8 cellular contexts compared by ENCODE assay signal in the genomic region with DNA sequence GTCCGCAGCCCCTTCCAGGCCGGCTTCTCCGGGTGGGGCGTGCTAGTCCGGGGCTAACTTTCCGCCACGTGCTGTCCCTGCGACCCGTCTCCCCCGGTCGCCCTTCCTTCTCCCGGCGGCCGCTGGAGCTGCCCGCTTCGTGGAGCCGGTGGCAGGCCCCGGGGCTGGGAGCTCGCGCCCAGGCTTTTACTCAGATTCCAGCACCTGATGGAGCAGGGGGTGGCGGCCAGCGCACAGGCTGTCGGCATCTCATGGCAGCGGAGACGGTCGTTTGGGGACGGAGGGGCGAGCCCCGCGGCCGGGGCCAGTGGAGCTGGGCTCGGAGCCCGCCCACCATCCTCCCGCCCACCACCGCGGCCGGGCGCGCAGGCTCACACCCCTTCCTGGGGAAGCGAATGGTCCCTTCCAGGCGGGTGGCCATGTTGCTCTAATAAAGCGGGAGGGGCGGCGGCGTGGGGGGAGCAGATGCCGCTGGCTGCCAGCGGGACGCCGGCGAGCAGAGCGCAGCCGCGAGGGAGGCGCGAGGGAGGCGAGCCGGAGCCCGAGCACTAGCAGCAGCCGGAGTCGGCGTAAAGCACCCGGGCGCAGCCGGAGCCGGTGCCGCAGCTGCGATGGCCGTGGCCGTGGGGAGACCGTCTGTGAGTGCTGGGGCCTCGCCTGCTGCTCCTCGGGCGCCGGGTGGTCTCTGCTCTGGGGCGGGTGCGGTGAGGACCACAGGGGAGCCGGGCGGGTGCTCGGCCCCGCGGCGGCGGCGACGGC. TPM values are rescaled to one million over a fixed set of nuclear protein-coding genes. Genes with fewer than 3 reads are reported as not detected.
A peak's percentile ranks its signal among the peaks of the same experiment; 100 is the strongest.
DNase-seq lines count a peak whose midpoint lies in the region; ATAC-seq and TF ChIP-seq lines count a peak whose summit lies in the region.

Gene SEPTIN11, plus strand, starts transcription at position 460 of the 759 bp plus-strand sequence. Its CDS starts 152 bp downstream, at position 612.

- peak; percentile 73 for ATAC-seq in GM18498 (IDR thresholded peaks at IDR 0.05; ENCODE audit: unreplicated experiment)
- peak; percentile 58 for ATAC-seq in HG02884 (IDR thresholded peaks at IDR 0.05; ENCODE audit: unreplicated experiment)
- peak; percentile 90 to 91 (median 90) for ATAC-seq in psoas muscle

- H3K36me3 ChIP-seq in left ventricle myocardium inferior (no peaks in the 10 kb centered on the region), psoas muscle (ENCODE audit: insufficient read depth in 1 of 2, low read depth in 1 of 2) (no peaks in the 10 kb centered on the region), urinary bladder (ENCODE audit: insufficient read depth) (no peaks in the 10 kb centered on the region)

- peaks cover 10% of the 10 kb centered on the region for H3K4me1 Mint-ChIP-seq in T-helper 1 cell treated with Interleukin-12 subunit alpha and Interleukin-12 subunit beta and Interleukin-4 antibody, amounts not matched to agents 30 μg/mL and 1 μg/mL, for 36 hours (ENCODE audit: low read depth)

- intact Hi-C loops in left ventricle myocardium inferior (cut with micrococcal nuclease) (no loop called here), psoas muscle (cut with DNase I) (loop anchor here (1.0 to 10.0 kb wide), 4 partner anchors 43 to 208 kb away; partner anchors contain the start of gene CCNG2 (in 1 of the 2))

- H3K4me3 Mint-ChIP-seq in T-helper 1 cell treated with Interleukin-12 subunit alpha and Interleukin-12 subunit beta and Interleukin-4 antibody, amounts not matched to agents 30 μg/mL and 1 μg/mL, for 36 hours: peak within 1 kb of the TSS; percentile 81

- no peaks in the 10 kb centered on the region for H3K9me3 Mint-ChIP-seq in T-helper 1 cell treated with Interleukin-12 subunit alpha and Interleukin-12 subunit beta and Interleukin-4 antibody, amounts not matched to agents 30 μg/mL and 1 μg/mL, for 36 hours

- H3K4me3 ChIP-seq in left ventricle myocardium inferior (peak within 1 kb of the TSS; percentile 95), psoas muscle (peak within 1 kb of the TSS; percentile 92), urinary bladder (ENCODE audit: low read depth, low read length) (peak within 1 kb of the TSS; percentile 87)

- peaks cover 81% of the 10 kb centered on the region for H3K27me3 Mint-ChIP-seq in T-helper 1 cell treated with Interleukin-12 subunit alpha and Interleukin-12 subunit beta and Interleukin-4 antibody, amounts not matched to agents 30 μg/mL and 1 μg/mL, for 36 hours (ENCODE audit: low read depth)

- DNase-seq in NCI-H146 treated with DMSO at 0.1 percent for 48 hours (lab: John Stamatoyannopoulos, UW; ENCODE audit: unreplicated experiment) (peak; percentile 88), amygdala (lab: John Stamatoyannopoulos, UW) (peak; percentile 34 to 93 (median 86)), left ventricle myocardium inferior (peak; percentile 94), psoas muscle (peak; percentile 95 to 96)

- no peaks in the 10 kb centered on the region for H3K27me3 ChIP-seq in left ventricle myocardium inferior (ENCODE audit: low read depth)
- H3K27me3 ChIP-seq in psoas muscle (ENCODE audit: insufficient read depth in 3 of 3, low read length in 2 of 3): no peaks in the 10 kb centered on the region

- WGBS in psoas muscle, 3 donors: 0 to 1% (median 0%) methylated on average over 49 to 85 of the region's 85 CpGs
- under 1% methylated on average over 85 of the region's 85 CpGs for WGBS in urinary bladder

- H3K27ac Mint-ChIP-seq in T-helper 1 cell treated with Interleukin-12 subunit alpha and Interleukin-12 subunit beta and Interleukin-4 antibody, amounts not matched to agents 30 μg/mL and 1 μg/mL, for 36 hours: peak within 1 kb of the TSS; percentile 43

- no peak for TF ChIP-seq CTCF in left ventricle myocardium inferior (IDR thresholded peaks at IDR 0.05; ENCODE audit: borderline replicate concordance)
- TF ChIP-seq CTCF in psoas muscle (IDR thresholded peaks at IDR 0.05): no peak

- H3K36me3 Mint-ChIP-seq in T-helper 1 cell treated with Interleukin-12 subunit alpha and Interleukin-12 subunit beta and Interleukin-4 antibody, amounts not matched to agents 30 μg/mL and 1 μg/mL, for 36 hours (ENCODE audit: low read depth): peaks cover 4% of the 10 kb centered on the region

- H3K27ac ChIP-seq in left ventricle myocardium inferior (replicated peaks) (peak within 1 kb of the TSS; percentile 96), psoas muscle (peak within 1 kb of the TSS; percentile 97), urinary bladder (ENCODE audit: low read depth) (peak within 1 kb of the TSS; percentile 87)

- H3K9me3 ChIP-seq in left ventricle myocardium inferior (replicated peaks) (no peaks in the 10 kb centered on the region), psoas muscle (no peaks in the 10 kb centered on the region)

- peaks cover 55% of the 10 kb centered on the region for H3K4me1 ChIP-seq in left ventricle myocardium inferior
- peaks cover 18% of the 10 kb centered on the region for H3K4me1 ChIP-seq in psoas muscle
- no peaks in the 10 kb centered on the region for H3K4me1 ChIP-seq in urinary bladder (ENCODE audit: insufficient read depth)

RNA-seq across cellular contexts. Expression of gene SEPTIN11, which starts in this region (rescaled TPM):
- 30.1 TPM for total RNA-seq in left ventricle myocardium inferior
- total RNA-seq in psoas muscle: 10 to 100 TPM; 20.9 to 54.0 (median 35.1) TPM
- polyA plus RNA-seq in psoas muscle: 10 to 100 TPM in 2 of 3 donors, 1 to 10 TPM in 1; 5.7 to 48.2 (median 21.5) TPM
- 199 TPM for total RNA-seq in urinary bladder
- polyA plus RNA-seq in urinary bladder: 38.7 TPM

Comparison
In these comparisons a context has a peak if more than half of its experiments do, and no peak if none do; other contexts are left out.
1. Peak in every context shown above with its lines: DNase-seq, ATAC-seq, H3K4me3 ChIP-seq and H3K27ac ChIP-seq.